8 cellular contexts compared by ENCODE assay signal in the genomic region with DNA sequence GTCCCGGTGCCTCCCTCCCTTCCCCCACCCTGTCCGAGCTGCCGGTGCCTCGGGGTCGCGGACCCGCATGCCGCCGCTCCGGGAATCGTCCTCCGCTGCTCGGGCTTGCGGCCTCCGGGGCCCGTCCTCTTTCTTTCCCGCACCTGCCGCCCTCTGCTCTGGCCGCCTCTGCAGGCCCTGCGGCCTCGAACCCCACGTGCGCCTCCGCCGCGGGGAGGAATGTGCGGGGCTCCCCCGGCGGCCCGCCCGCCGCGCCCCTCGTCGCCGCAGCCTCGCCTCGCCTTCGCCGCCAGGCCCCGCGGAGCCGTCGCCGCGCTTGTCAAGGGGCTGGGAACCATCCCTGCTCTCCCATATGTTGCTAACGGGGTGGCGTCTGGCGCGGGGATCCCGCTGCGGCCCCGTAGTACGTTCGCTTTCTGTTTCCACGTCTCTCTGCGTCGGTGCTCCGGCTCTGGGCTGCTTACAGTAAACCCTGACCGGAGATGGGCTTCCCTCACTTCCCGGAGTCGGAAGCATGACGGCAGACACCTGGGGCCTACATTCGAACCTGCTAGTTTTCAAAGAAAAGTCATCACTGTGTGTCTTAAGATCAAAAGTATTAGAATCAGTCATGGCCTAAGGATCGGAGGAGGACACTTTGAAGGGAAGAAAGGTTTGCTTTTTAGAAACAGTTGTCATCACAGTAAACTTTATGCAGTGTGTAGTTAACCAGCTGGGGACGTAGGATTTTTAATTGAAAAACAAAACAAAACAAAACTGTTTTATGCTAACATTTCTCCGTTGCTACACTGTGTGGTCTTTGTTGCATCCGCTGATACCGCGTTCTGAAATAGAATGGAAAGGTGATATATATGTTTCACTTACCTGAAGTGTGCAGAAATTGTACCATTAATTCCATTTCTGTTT.
A peak's percentile ranks its signal among the peaks of the same experiment; 100 is the strongest.
DNase-seq lines count a peak whose midpoint lies in the region; ATAC-seq and TF ChIP-seq lines count a peak whose summit lies in the region.

No MANE protein-coding gene starts in this region.

- H3K27me3 Mint-ChIP-seq in CD4-positive, CD25-positive, alpha-beta regulatory T cell, result no peaks in the 10 kb centered on the region
- H3K27me3 Mint-ChIP-seq in nephron progenitor cell (ENCODE audit: low read depth, poor library complexity), result no peaks in the 10 kb centered on the region
- no peaks in the 10 kb centered on the region for H3K27me3 Mint-ChIP-seq in stimulated activated naive CD8-positive, alpha-beta T cell treated with anti-CD3 and anti-CD28 coated beads, Interleukin-15, amount 100 ng/mL, for 72 hours

- DNase-seq in CD4-positive, CD25-positive, alpha-beta regulatory T cell, result peak; percentile 63 to 89 (median 79)
- DNase-seq in OCI-LY7 (ENCODE audit: low spot score) (peak; percentile 85), fibroblast of peridontal ligament (ENCODE audit: extremely low read depth) (peak; percentile 61), nephron progenitor cell (peak; percentile 65)
- DNase-seq in activated T-helper 1 cell treated with anti-CD3 and anti-CD28 coated beads, Interleukin-2, amount 50 U/mL, for 16 hours (ENCODE audit: low read depth in 1 of 2, low spot score in 1 of 2), result peak; percentile 35 to 71
- DNase-seq in stimulated activated naive CD8-positive, alpha-beta T cell treated with anti-CD3 and anti-CD28 coated beads, Interleukin-15, amount 100 ng/mL, for 72 hours, result peak; percentile 77 to 93

- intact Hi-C loops in OCI-LY7 (cut with micrococcal nuclease; ENCODE audit: unreplicated experiment), result loop anchor here (1.0 to 10.0 kb wide), 6 partner anchors 70 to 856 kb away; a partner anchor contains a TSS

- peak overlapping the region; percentile 96 for H3K4me3 ChIP-seq in CD4-positive, CD25-positive, alpha-beta regulatory T cell (ENCODE audit: low read depth, low read length)
- H3K4me3 ChIP-seq in OCI-LY7 (ENCODE audit: low read depth, low read length, poor library complexity, severe bottlenecking), result peak overlapping the region; percentile 78

- CTCF ChIA-PET in OCI-LY7 (lab: Charles Lee; ENCODE audit: unreplicated experiment), result interaction anchor here (0.6 to 1.1 kb wide), 2 partner anchors 69 to 368 kb away, joined by 3 read pairs; a partner anchor contains a TSS

- H3K27me3 ChIP-seq in CD4-positive, CD25-positive, alpha-beta regulatory T cell (ENCODE audit: control insufficient read depth, insufficient read depth, low read length), result no peaks in the 10 kb centered on the region

- H3K9me3 ChIP-seq in CD4-positive, CD25-positive, alpha-beta regulatory T cell (ENCODE audit: control insufficient read depth in 2 of 2, low read length in 2 of 2), result no peaks in the 10 kb centered on the region
- H3K9me3 ChIP-seq in OCI-LY7 (ENCODE audit: low read length), result peaks cover 2% of the 10 kb centered on the region; the same call in 1 of the 2 replicates

- H3K4me2 ChIP-seq in OCI-LY7 (ENCODE audit: low read length), result peak overlapping the region; percentile 88

- H3K36me3 ChIP-seq in CD4-positive, CD25-positive, alpha-beta regulatory T cell (ENCODE audit: control insufficient read depth, insufficient read depth, low read length), result no peaks in the 10 kb centered on the region
- H3K36me3 ChIP-seq in OCI-LY7 (ENCODE audit: insufficient read depth, low read length), result peaks cover 26% of the 10 kb centered on the region

- H3K4me1 ChIP-seq in CD4-positive, CD25-positive, alpha-beta regulatory T cell (ENCODE audit: control insufficient read depth, insufficient read depth, low read length, poor library complexity, severe bottlenecking), result peaks cover 43% of the 10 kb centered on the region
- peaks cover 50% of the 10 kb centered on the region for H3K4me1 ChIP-seq in OCI-LY7 (ENCODE audit: insufficient read depth, low read length, poor library complexity, severe bottlenecking)

- POLR2A ChIA-PET in OCI-LY7 (lab: Charles Lee), result interaction anchor here (0.5 to 2.5 kb wide), 13 partner anchors 10 to 314 kb away, joined by 3 to 10 read pairs (median 3); a partner anchor contains a TSS

- H3K9me3 Mint-ChIP-seq in CD4-positive, CD25-positive, alpha-beta regulatory T cell, result peaks cover 0 to 1% (median 0%) of the 10 kb centered on the region in 7 donors
- peaks cover 7% of the 10 kb centered on the region for H3K9me3 Mint-ChIP-seq in nephron progenitor cell
- H3K9me3 Mint-ChIP-seq in stimulated activated naive CD8-positive, alpha-beta T cell treated with anti-CD3 and anti-CD28 coated beads, Interleukin-15, amount 100 ng/mL, for 72 hours, result no peaks in the 10 kb centered on the region

- H3K36me3 Mint-ChIP-seq in CD4-positive, CD25-positive, alpha-beta regulatory T cell, result peaks cover 9% of the 10 kb centered on the region
- H3K36me3 Mint-ChIP-seq in nephron progenitor cell (ENCODE audit: low read depth), result peaks cover 33% of the 10 kb centered on the region

- peak overlapping the region; percentile 98 to 99 (median 99) for H3K27ac Mint-ChIP-seq in CD4-positive, CD25-positive, alpha-beta regulatory T cell
- peak overlapping the region; percentile 100 for H3K27ac Mint-ChIP-seq in nephron progenitor cell
- peak overlapping the region; percentile 98 to 99 for H3K27ac Mint-ChIP-seq in stimulated activated naive CD8-positive, alpha-beta T cell treated with anti-CD3 and anti-CD28 coated beads, Interleukin-15, amount 100 ng/mL, for 72 hours

- H3K4me3 Mint-ChIP-seq in CD4-positive, CD25-positive, alpha-beta regulatory T cell, result peak overlapping the region; percentile 96 to 99 (median 98)
- H3K4me3 Mint-ChIP-seq in nephron progenitor cell, result peak overlapping the region; percentile 99
- peak overlapping the region; percentile 91 for H3K4me3 Mint-ChIP-seq in stimulated activated naive CD8-positive, alpha-beta T cell treated with anti-CD3 and anti-CD28 coated beads, Interleukin-15, amount 100 ng/mL, for 72 hours

- TF ChIP-seq CTCF in OCI-LY7 (conservative IDR thresholded peaks at IDR 0.05; ENCODE audit: low read length) (no peak), nephron progenitor cell (IDR thresholded peaks at IDR 0.05) (no peak)

- H3K9me2 ChIP-seq in OCI-LY7 (ENCODE audit: insufficient read depth, low read length), result no peaks in the 10 kb centered on the region

- peak; percentile 68 to 69 for ATAC-seq in CD4-positive, CD25-positive, alpha-beta regulatory T cell (ENCODE audit: low read depth in 2 of 2)
- ATAC-seq in GM19324 (IDR thresholded peaks at IDR 0.05; ENCODE audit: low FRiP score, unreplicated experiment), result peak; percentile 55
- peak; percentile 43 for ATAC-seq in HG03457 (IDR thresholded peaks at IDR 0.05; ENCODE audit: unreplicated experiment)
- peak; percentile 87 for ATAC-seq in stimulated activated naive CD8-positive, alpha-beta T cell treated with anti-CD3 and anti-CD28 coated beads, Interleukin-15, amount 100 ng/mL, for 72 hours

- H3K27ac ChIP-seq in CD4-positive, CD25-positive, alpha-beta regulatory T cell (ENCODE audit: insufficient read depth, low read length, poor library complexity, severe bottlenecking), result peak overlapping the region; percentile 98
- peak overlapping the region; percentile 84 for H3K27ac ChIP-seq in OCI-LY7 (ENCODE audit: low read depth, low read length, poor library complexity, severe bottlenecking)

- peaks cover 32% of the 10 kb centered on the region for H4K20me1 ChIP-seq in OCI-LY7 (ENCODE audit: insufficient read depth, low read length)

- peak overlapping the region; percentile 78; the same call in 1 of the 2 replicates for H2AFZ ChIP-seq in OCI-LY7 (ENCODE audit: low read length)

- no TSS peak for BruUV-seq in OCI-LY7 (replicated peaks; lab: Mats Ljungman, UMichigan)

- peaks cover 36 to 69% (median 51%) of the 10 kb centered on the region in 4 donors for H3K4me1 Mint-ChIP-seq in CD4-positive, CD25-positive, alpha-beta regulatory T cell
- H3K4me1 Mint-ChIP-seq in nephron progenitor cell, result peaks cover 53% of the 10 kb centered on the region
- peaks cover 55% of the 10 kb centered on the region for H3K4me1 Mint-ChIP-seq in stimulated activated naive CD8-positive, alpha-beta T cell treated with anti-CD3 and anti-CD28 coated beads, Interleukin-15, amount 100 ng/mL, for 72 hours

- H3K79me2 ChIP-seq in OCI-LY7 (ENCODE audit: insufficient read depth, low read depth, low read length), result peaks cover 67% of the 10 kb centered on the region

Comparison
In these comparisons a context has a peak if more than half of its experiments do, and no peak if none do; other contexts are left out.
1. Peak in every context shown above with its lines: DNase-seq, ATAC-seq, H3K4me3 ChIP-seq and H3K27ac ChIP-seq.